ENCODE assay signal across 17 cellular contexts in genomic region chr4:52877006-52877405, GRCh38. TPM values are rescaled to one million over a fixed set of nuclear protein-coding genes. Genes with fewer than 3 reads are reported as not detected.
DNase-seq lines count a peak whose midpoint lies in the region; ATAC-seq and TF ChIP-seq lines count a peak whose summit lies in the region.
"Had no signal": no experiment of that assay in that cellular context is flagged by ENCODE, and none has a peak within 500 bp of the region (broad histone marks: within the 10 kb centered on the region; RNA-seq: fewer than 3 reads in every experiment).

No MANE protein-coding gene starts in this region.

- H3K4me3 ChIP-seq in right cardiac atrium (ENCODE audit: low read length), result no peak overlapping the region
- no peak overlapping the region for H3K4me3 ChIP-seq in thyroid gland (replicated peaks in 1 of 3)
- H3K4me3 ChIP-seq: A549, K562 had no signal

- H3K4me1 ChIP-seq in right cardiac atrium (ENCODE audit: control insufficient read depth, insufficient read depth, low read length) (no peaks in the 10 kb centered on the region), thyroid gland (peaks cover 20 to 26% of the 10 kb centered on the region in 2 donors)
- H3K4me1 ChIP-seq: A549 had no signal

- DNase-seq in Right ventricle myocardium inferior (ENCODE audit: missing footprints) (no peak), cardiac septum (ENCODE audit: low spot score) (no peak), right cardiac atrium (peak in 2 of 3 donors; percentile 36 to 58), thyroid gland (peak; percentile 69 to 85), Kasumi-1 (lab: John Stamatoyannopoulos, UW) (no peak), NCI-H2171 treated with DMSO at 0.1 percent for 48 hours (lab: John Stamatoyannopoulos, UW) (no peak)
- DNase-seq: Caco-2; CD4-positive, alpha-beta T cell; GOT3; NCI-H187 treated with DMSO at 0.1 percent for 48 hours; NCI-H345; PC-3; RPMI8226 had no signal

- 55% methylated on average over 3 of the region's 3 CpGs for WGBS in right cardiac atrium
- WGBS in thyroid gland, 2 donors, result 44 to 85% methylated on average over 3 of the region's 3 CpGs

- H3K9me3 ChIP-seq in right cardiac atrium (ENCODE audit: control insufficient read depth, low read length), result no peaks in the 10 kb centered on the region
- no peaks in the 10 kb centered on the region for H3K9me3 ChIP-seq in thyroid gland
- H3K9me3 ChIP-seq: A549, Caco-2 had no signal

- intact Hi-C loops in Right ventricle myocardium inferior (cut with DNase I) (no loop called here), cardiac septum (cut with DNase I) (no loop called here), right cardiac atrium (cut with DNase I) (no loop called here), thyroid gland (cut with DNase I) (no loop called here)

- no peaks in the 10 kb centered on the region for H3K27me3 Mint-ChIP-seq in brain
- H3K27me3 Mint-ChIP-seq: CD4-positive, alpha-beta T cell had no signal

- peaks cover 42% of the 10 kb centered on the region for H3K4me1 Mint-ChIP-seq in brain

- peaks cover 0 to 4% (median 0%) of the 10 kb centered on the region in 5 experiments for H3K9me3 Mint-ChIP-seq in brain
- H3K9me3 Mint-ChIP-seq: CD4-positive, alpha-beta T cell had no signal

- H3K36me3 Mint-ChIP-seq in brain, result peaks cover 17% of the 10 kb centered on the region

- no peaks in the 10 kb centered on the region for H3K27me3 ChIP-seq in right cardiac atrium (ENCODE audit: control insufficient read depth, insufficient read depth)
- no peaks in the 10 kb centered on the region for H3K27me3 ChIP-seq in thyroid gland

- no peak overlapping the region for H3K4me3 Mint-ChIP-seq in brain
- H3K4me3 Mint-ChIP-seq: CD4-positive, alpha-beta T cell had no signal

- no peak overlapping the region for H3K27ac ChIP-seq in right cardiac atrium (ENCODE audit: low read length)
- peak overlapping the region in 2 of 3 donors; percentile 46 to 47 for H3K27ac ChIP-seq in thyroid gland
- H3K27ac ChIP-seq: A549 had no signal

- ATAC-seq in Right ventricle myocardium inferior (peak; percentile 70), right cardiac atrium (peak; percentile 50 to 73), HG03139 (IDR thresholded peaks at IDR 0.05; ENCODE audit: unreplicated experiment) (no peak)
- ATAC-seq: A549, K562, PC-3 had no signal

- peak overlapping the region in 4 of 5 experiments; percentile 73 to 92 (median 79) for H3K27ac Mint-ChIP-seq in brain
- H3K27ac Mint-ChIP-seq: CD4-positive, alpha-beta T cell had no signal

- no peak for TF ChIP-seq CTCF in brain (conservative IDR thresholded peaks at IDR 0.05)
- no peak for TF ChIP-seq CTCF in thyroid gland (IDR thresholded peaks at IDR 0.05)

- no peaks in the 10 kb centered on the region for H3K36me3 ChIP-seq in thyroid gland

- TF ChIP-seq POLR2A in thyroid gland (IDR thresholded peaks at IDR 0.05), result peak in 1 of 2 donors; percentile 18

RNA-seq across cellular contexts. Expression of gene RASL11B, which starts 14.9 kb away (rescaled TPM):
- 3.7 TPM for total RNA-seq in Right ventricle myocardium inferior
- 23.8 TPM for total RNA-seq in cardiac septum
- polyA plus RNA-seq in brain (ENCODE audit: insufficient read depth, low read depth, low replicate concordance), result 9.4 TPM
- total RNA-seq in right cardiac atrium, result 10 to 100 TPM in 3 of 4 donors, 1 to 10 TPM in 1; 9.6 to 37.2 (median 16.5) TPM
- polyA plus RNA-seq in right cardiac atrium, result 11.4 TPM
- total RNA-seq in thyroid gland, result 1 to 10 TPM in 1 of 4 donors, under 1 TPM in 3; 0.45 to 3.6 (median 0.60) TPM

Comparison
In these comparisons a context has a peak if more than half of its experiments do, and no peak if none do; other contexts are left out.
1. DNase-seq: peak in right cardiac atrium (2 of 3) and thyroid gland (2 of 2); none in Right ventricle myocardium inferior (single experiment), cardiac septum (single experiment), Kasumi-1 (0 of 2) and NCI-H2171 treated with DMSO at 0.1 percent for 48 hours (single experiment).